In the genomic region with DNA sequence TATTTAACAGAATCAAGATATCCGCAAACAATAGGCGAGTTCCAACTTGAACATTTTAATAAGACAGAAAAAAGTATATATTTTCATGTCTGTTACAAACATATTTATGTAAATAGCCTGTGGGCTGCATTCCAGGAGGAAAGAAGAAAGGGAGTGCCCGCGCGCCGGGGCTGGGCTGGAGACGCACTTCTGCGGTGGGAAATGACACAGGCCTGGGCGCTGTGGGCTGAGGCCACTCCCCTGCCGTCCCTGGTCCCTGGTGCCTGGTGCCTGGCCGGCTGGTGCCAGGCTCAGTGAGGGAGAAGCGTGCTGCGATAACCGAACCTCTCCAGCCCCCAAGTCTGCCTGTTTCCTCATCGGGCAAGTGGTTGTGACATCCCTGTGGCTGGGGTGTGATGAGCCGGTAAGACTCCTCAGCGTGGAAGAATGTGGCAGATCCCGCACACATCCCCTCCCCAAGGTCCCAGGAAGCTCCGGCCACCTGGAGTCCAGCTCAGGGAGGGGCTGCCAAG, we compare ENCODE assay signal across 11 cellular contexts.
A peak's percentile ranks its signal among the peaks of the same experiment; 100 is the strongest.
DNase-seq lines count a peak whose midpoint lies in the region; ATAC-seq, FAIRE-seq and TF ChIP-seq lines count a peak whose summit lies in the region.
"Had no signal": no experiment of that assay in that cellular context is flagged by ENCODE, and none has a peak within 500 bp of the region (broad histone marks: within the 10 kb centered on the region; RNA-seq: fewer than 3 reads in every experiment).

No MANE protein-coding gene starts in this region.

- H3K27ac Mint-ChIP-seq in astrocyte (ENCODE audit: unreplicated experiment) (no peak overlapping the region), type B pancreatic cell (peak overlapping the region; percentile 89)

- DNase-seq in DMS153 treated with DMSO at 0.1 percent for 48 hours (lab: John Stamatoyannopoulos, UW; ENCODE audit: unreplicated experiment) (peak; percentile 25), DMS153 (lab: John Stamatoyannopoulos, UW) (no peak), astrocyte (ENCODE audit: low read depth) (peak; percentile 26), kidney tubule cell (ENCODE audit: low spot score) (peak; percentile 36), type B pancreatic cell (ENCODE audit: extremely low spot score, unreplicated experiment) (no peak), HT-29 (ENCODE audit: low spot score) (no peak), midbrain (lab: John Stamatoyannopoulos, UW) (no peak)
- DNase-seq: NCI-H2029 had no signal

- no peaks in the 10 kb centered on the region for H3K79me2 ChIP-seq in astrocyte (ENCODE audit: insufficient read depth, low read length)

- no peaks in the 10 kb centered on the region for H3K36me3 ChIP-seq in astrocyte (ENCODE audit: insufficient read depth, low read length)

- H4K20me1 ChIP-seq in astrocyte (ENCODE audit: insufficient read depth, low read length): no peaks in the 10 kb centered on the region

- H3K4me3 Mint-ChIP-seq in astrocyte (ENCODE audit: unreplicated experiment) (no peak overlapping the region), type B pancreatic cell (peak overlapping the region; percentile 44)

- H2AFZ ChIP-seq in astrocyte (ENCODE audit: low read depth, low read length): no peak overlapping the region

- H3K36me3 Mint-ChIP-seq in astrocyte (ENCODE audit: low read depth, unreplicated experiment) (no peaks in the 10 kb centered on the region), type B pancreatic cell (no peaks in the 10 kb centered on the region)

- no peaks in the 10 kb centered on the region for H3K9me3 Mint-ChIP-seq in astrocyte (ENCODE audit: unreplicated experiment)
- no peaks in the 10 kb centered on the region for H3K9me3 Mint-ChIP-seq in type B pancreatic cell

- no peak overlapping the region for H3K9ac ChIP-seq in astrocyte (ENCODE audit: low read length)

- no peak overlapping the region for H3K27ac ChIP-seq in astrocyte (ENCODE audit: low read depth, low read length)

- H3K27me3 ChIP-seq in astrocyte (ENCODE audit: insufficient read depth, low read length): peaks cover 8% of the 10 kb centered on the region

- TF ChIP-seq CTCF in astrocyte (IDR thresholded peaks at IDR 0.05; ENCODE audit: insufficient read depth, low read depth, low read length): no peak
- no peak for TF ChIP-seq CTCF in type B pancreatic cell (conservative IDR thresholded peaks at IDR 0.05)

- peaks cover 6% of the 10 kb centered on the region for H3K9me3 ChIP-seq in astrocyte (ENCODE audit: insufficient read depth, low read depth, low read length)

- peaks cover 3% of the 10 kb centered on the region for H3K4me1 ChIP-seq in astrocyte (ENCODE audit: insufficient read depth, low read length)

- no peak overlapping the region for H3K4me3 ChIP-seq in astrocyte (ENCODE audit: insufficient read depth, low read depth, low read length)

- H3K4me1 Mint-ChIP-seq in astrocyte (ENCODE audit: low read depth, unreplicated experiment) (no peaks in the 10 kb centered on the region), type B pancreatic cell (ENCODE audit: unreplicated experiment) (peaks cover 8% of the 10 kb centered on the region)

- no peak for FAIRE-seq in astrocyte (lab: Jason Lieb, UNC)
- FAIRE-seq: A204.1, TTC549 had no signal

- ATAC-seq in GM18502 (IDR thresholded peaks at IDR 0.05; ENCODE audit: poor library complexity, unreplicated experiment): no peak

- no peak overlapping the region for H3K4me2 ChIP-seq in astrocyte (ENCODE audit: low read length)

- peaks cover 3% of the 10 kb centered on the region for H3K27me3 Mint-ChIP-seq in astrocyte (ENCODE audit: low read depth, unreplicated experiment)
- peaks cover 6% of the 10 kb centered on the region for H3K27me3 Mint-ChIP-seq in type B pancreatic cell

Comparison
In these comparisons a context has a peak if more than half of its experiments do, and no peak if none do; other contexts are left out.
1. DNase-seq: peak in DMS153 treated with DMSO at 0.1 percent for 48 hours (single experiment), astrocyte (single experiment) and kidney tubule cell (single experiment); none in DMS153 (single experiment), type B pancreatic cell (single experiment), HT-29 (single experiment) and midbrain (single experiment).